ENCODE assay signal across 16 cellular contexts in genomic region chr6:37487891-37488290, GRCh38. TPM values are rescaled to one million over a fixed set of nuclear protein-coding genes. Genes with fewer than 3 reads are reported as not detected.
DNase-seq lines count a peak whose midpoint lies in the region; ATAC-seq and TF ChIP-seq lines count a peak whose summit lies in the region.
"Had no signal": no experiment of that assay in that cellular context is flagged by ENCODE, and none has a peak within 500 bp of the region (broad histone marks: within the 10 kb centered on the region; RNA-seq: fewer than 3 reads in every experiment).

No MANE protein-coding gene starts in this region.

- H3K4me3 Mint-ChIP-seq in stimulated activated naive CD8-positive, alpha-beta T cell treated with anti-CD3 and anti-CD28 coated beads, Interleukin-15, Interleukin-2, amounts not matched to agents 100 ng/mL and 50 ng/mL, for 24 hours, result no peak overlapping the region
- H3K4me3 Mint-ChIP-seq in stimulated activated naive CD8-positive, alpha-beta T cell treated with anti-CD3 and anti-CD28 coated beads, Interleukin-15, amount 100 ng/mL, for 72 hours, result no peak overlapping the region
- no peak overlapping the region for H3K4me3 Mint-ChIP-seq in immature natural killer cell

- H3K4me1 Mint-ChIP-seq in stimulated activated naive CD8-positive, alpha-beta T cell treated with anti-CD3 and anti-CD28 coated beads, Interleukin-15, Interleukin-2, amounts not matched to agents 100 ng/mL and 50 ng/mL, for 24 hours (ENCODE audit: low read depth), result peaks cover 52% of the 10 kb centered on the region
- peaks cover 52% of the 10 kb centered on the region for H3K4me1 Mint-ChIP-seq in stimulated activated naive CD8-positive, alpha-beta T cell treated with anti-CD3 and anti-CD28 coated beads, Interleukin-15, amount 100 ng/mL, for 72 hours
- H3K4me1 Mint-ChIP-seq in immature natural killer cell, result peaks cover 28 to 30% of the 10 kb centered on the region in 2 donors

- H3K9me3 Mint-ChIP-seq in stimulated activated naive CD8-positive, alpha-beta T cell treated with anti-CD3 and anti-CD28 coated beads, Interleukin-15, Interleukin-2, amounts not matched to agents 100 ng/mL and 50 ng/mL, for 24 hours, result no peaks in the 10 kb centered on the region
- no peaks in the 10 kb centered on the region for H3K9me3 Mint-ChIP-seq in stimulated activated naive CD8-positive, alpha-beta T cell treated with anti-CD3 and anti-CD28 coated beads, Interleukin-15, amount 100 ng/mL, for 72 hours
- H3K9me3 Mint-ChIP-seq in immature natural killer cell, result no peaks in the 10 kb centered on the region

- H3K4me3 ChIP-seq in foreskin fibroblast (ENCODE audit: low read depth in 1 of 2, low read length in 2 of 2), result no peak overlapping the region
- H3K4me3 ChIP-seq: hepatocyte had no signal

- TF ChIP-seq CTCF in foreskin fibroblast (IDR thresholded peaks at IDR 0.05; ENCODE audit: low read depth, low read length), result no peak

- no peaks in the 10 kb centered on the region for H3K27me3 Mint-ChIP-seq in stimulated activated naive CD8-positive, alpha-beta T cell treated with anti-CD3 and anti-CD28 coated beads, Interleukin-15, Interleukin-2, amounts not matched to agents 100 ng/mL and 50 ng/mL, for 24 hours
- no peaks in the 10 kb centered on the region for H3K27me3 Mint-ChIP-seq in stimulated activated naive CD8-positive, alpha-beta T cell treated with anti-CD3 and anti-CD28 coated beads, Interleukin-15, amount 100 ng/mL, for 72 hours
- H3K27me3 Mint-ChIP-seq in immature natural killer cell (ENCODE audit: low read depth in 3 of 3), result peaks cover 0 to 3% (median 2%) of the 10 kb centered on the region in 3 donors

- peak overlapping the region; percentile 26 for H3K27ac Mint-ChIP-seq in stimulated activated naive CD8-positive, alpha-beta T cell treated with anti-CD3 and anti-CD28 coated beads, Interleukin-15, Interleukin-2, amounts not matched to agents 100 ng/mL and 50 ng/mL, for 24 hours
- peak overlapping the region in 1 of 2 donors; percentile 16 for H3K27ac Mint-ChIP-seq in stimulated activated naive CD8-positive, alpha-beta T cell treated with anti-CD3 and anti-CD28 coated beads, Interleukin-15, amount 100 ng/mL, for 72 hours
- peak overlapping the region; percentile 36 to 87 (median 69) for H3K27ac Mint-ChIP-seq in immature natural killer cell

- peaks cover 18% of the 10 kb centered on the region for H3K36me3 Mint-ChIP-seq in stimulated activated naive CD8-positive, alpha-beta T cell treated with anti-CD3 and anti-CD28 coated beads, Interleukin-15, Interleukin-2, amounts not matched to agents 100 ng/mL and 50 ng/mL, for 24 hours (ENCODE audit: low read depth)
- H3K36me3 Mint-ChIP-seq in immature natural killer cell, result no peaks in the 10 kb centered on the region

- no peak for TF ChIP-seq POLR2A in erythroblast (IDR thresholded peaks at IDR 0.05; ENCODE audit: low read length)

- no peak for ATAC-seq in stimulated activated naive CD8-positive, alpha-beta T cell treated with anti-CD3 and anti-CD28 coated beads, Interleukin-15, amount 100 ng/mL, for 72 hours
- ATAC-seq in HG02852 (IDR thresholded peaks at IDR 0.05; ENCODE audit: unreplicated experiment), result no peak
- ATAC-seq: HCT116 had no signal

- DNase-seq in NCI-H1694 treated with DMSO at 0.1 percent for 48 hours (lab: John Stamatoyannopoulos, UW) (peak; percentile 38), NCI-H1694 (lab: John Stamatoyannopoulos, UW) (no peak), immature natural killer cell (no peak), erythroblast (lab: John Stamatoyannopoulos, UW) (no peak), foreskin fibroblast (no peak)
- DNase-seq in stimulated activated naive CD8-positive, alpha-beta T cell treated with anti-CD3 and anti-CD28 coated beads, Interleukin-15, amount 100 ng/mL, for 72 hours, result no peak
- DNase-seq: C1 segment of cervical spinal cord; effector CD8-positive, alpha-beta T cell; mesenchymal stem cell; NCI-H1436; SHP77; trophoblast cell had no signal

RNA-seq across cellular contexts. Expression of gene CCDC167, which starts 11.8 kb away (rescaled TPM):
- polyA plus RNA-seq in immature natural killer cell, result 100 to 1,000 TPM in 1 of 3 donors, 10 to 100 TPM in 2; 78.7 to 115 (median 79.3) TPM

RNA-seq across cellular contexts. Expression of gene CMTR1, which starts 54.9 kb away (rescaled TPM):
- polyA plus RNA-seq in immature natural killer cell, result 10 to 100 TPM; 15.8 to 29.6 (median 24.0) TPM
